Comparison of ENCODE assay signal across 1 cellular context in the genomic region with DNA sequence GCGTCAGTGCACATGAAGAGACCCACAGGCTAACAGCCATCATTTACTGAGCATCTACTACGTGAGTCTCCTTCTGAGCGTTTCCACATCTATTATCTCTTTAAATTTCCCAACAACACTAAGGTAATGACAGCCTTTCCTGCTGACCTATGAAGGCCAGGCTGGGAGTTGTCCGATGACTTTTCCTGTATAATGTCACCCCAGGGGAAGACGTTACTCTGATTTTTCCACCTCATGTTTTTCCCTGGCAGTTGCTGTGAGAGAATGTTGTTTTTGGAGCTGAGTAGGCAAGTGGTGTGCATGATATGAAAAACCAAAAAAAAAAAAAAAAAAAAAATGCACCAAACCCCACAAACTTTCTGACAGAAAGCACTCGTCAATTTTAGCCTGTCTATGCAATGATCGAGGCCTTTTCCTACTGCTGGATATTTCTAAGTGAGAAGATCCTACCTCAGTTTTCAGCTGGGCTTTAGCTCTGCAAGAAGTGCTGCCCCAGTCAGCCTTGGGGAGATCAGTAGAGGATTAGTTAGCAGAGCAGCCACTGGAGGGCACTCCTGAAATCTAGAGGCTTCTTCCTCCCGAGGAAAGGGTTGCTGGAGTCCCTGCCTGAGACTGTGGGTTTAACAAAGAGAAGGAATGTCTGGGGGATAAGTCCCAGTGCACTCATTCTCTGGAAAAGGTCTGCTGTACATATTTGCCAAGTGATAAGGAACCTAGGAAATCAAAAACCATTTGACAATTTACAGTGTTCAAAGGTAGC.
TF ChIP-seq lines count a peak whose summit lies in the region.

No MANE protein-coding gene starts in this region.

TF ChIP-seq in K562, 482 proteins besides CTCF, POLR2A, EP300 and RAD21 (continued from another document):
- TF ChIP-seq, protein P1, sequence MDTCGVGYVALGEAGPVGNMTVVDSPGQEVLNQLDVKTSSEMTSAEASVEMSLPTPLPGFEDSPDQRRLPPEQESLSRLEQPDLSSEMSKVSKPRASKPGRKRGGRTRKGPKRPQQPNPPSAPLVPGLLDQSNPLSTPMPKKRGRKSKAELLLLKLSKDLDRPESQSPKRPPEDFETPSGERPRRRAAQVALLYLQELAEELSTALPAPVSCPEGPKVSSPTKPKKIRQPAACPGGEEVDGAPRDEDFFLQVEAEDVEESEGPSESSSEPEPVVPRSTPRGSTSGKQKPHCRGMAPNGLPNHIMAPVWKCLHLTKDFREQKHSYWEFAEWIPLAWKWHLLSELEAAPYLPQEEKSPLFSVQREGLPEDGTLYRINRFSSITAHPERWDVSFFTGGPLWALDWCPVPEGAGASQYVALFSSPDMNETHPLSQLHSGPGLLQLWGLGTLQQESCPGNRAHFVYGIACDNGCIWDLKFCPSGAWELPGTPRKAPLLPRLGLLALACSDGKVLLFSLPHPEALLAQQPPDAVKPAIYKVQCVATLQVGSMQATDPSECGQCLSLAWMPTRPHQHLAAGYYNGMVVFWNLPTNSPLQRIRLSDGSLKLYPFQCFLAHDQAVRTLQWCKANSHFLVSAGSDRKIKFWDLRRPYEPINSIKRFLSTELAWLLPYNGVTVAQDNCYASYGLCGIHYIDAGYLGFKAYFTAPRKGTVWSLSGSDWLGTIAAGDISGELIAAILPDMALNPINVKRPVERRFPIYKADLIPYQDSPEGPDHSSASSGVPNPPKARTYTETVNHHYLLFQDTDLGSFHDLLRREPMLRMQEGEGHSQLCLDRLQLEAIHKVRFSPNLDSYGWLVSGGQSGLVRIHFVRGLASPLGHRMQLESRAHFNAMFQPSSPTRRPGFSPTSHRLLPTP (IDR thresholded peaks at IDR 0.05; ENCODE audit: borderline replicate concordance, extremely low read depth, insufficient read length): no peak
